13 cellular contexts compared by ENCODE assay signal in genomic region chr13:27038323-27038722, GRCh38.
DNase-seq lines count a peak whose midpoint lies in the region; ATAC-seq lines count a peak whose summit lies in the region.
"Had no signal": no experiment of that assay in that cellular context is flagged by ENCODE, and none has a peak within 500 bp of the region (broad histone marks: within the 10 kb centered on the region; RNA-seq: fewer than 3 reads in every experiment).

No MANE protein-coding gene starts in this region.

- ATAC-seq in Right ventricle myocardium superior (ENCODE audit: poor library complexity) (no peak), GM19455 (IDR thresholded peaks at IDR 0.05; ENCODE audit: unreplicated experiment) (no peak), HG02623 (IDR thresholded peaks at IDR 0.05; ENCODE audit: unreplicated experiment) (no peak)
- ATAC-seq: stimulated activated naive B cell treated with anti-CD40 and anti-IgM and Interleukin-4, amounts not matched to agents 10 μg/mL and 1 μg/mL and 100 μg/mL, for 72 hours had no signal

- intact Hi-C loops in cardiac septum (cut with DNase I): no loop called here
- intact Hi-C loops in Right ventricle myocardium superior (cut with DNase I): no loop called here

- DNase-seq in cardiac septum (ENCODE audit: low spot score) (peak; percentile 15), Right ventricle myocardium superior (no peak), astrocyte of the hippocampus (ENCODE audit: low read depth, low spot score) (peak; percentile 78), hepatic stellate cell (ENCODE audit: low spot score) (peak; percentile 70), T-helper 1 cell (no peak)
- no peak for DNase-seq in effector CD8-positive, alpha-beta T cell (lab: John Stamatoyannopoulos, UW)
- DNase-seq: 8988T; activated CD4-positive, alpha-beta memory T cell treated with anti-CD3 and anti-CD28 coated beads, Interleukin-2, amount 10 ng/mL, durations not matched to agents 7 days and 5 days; DMS79 treated with DMSO at 0.1 percent for 48 hours; NCI-H187; stimulated activated naive B cell treated with anti-CD40 and anti-IgM and Interleukin-4, amounts not matched to agents 10 μg/mL and 1 μg/mL and 100 μg/mL, for 72 hours had no signal

Comparison
In these comparisons a context has a peak if more than half of its experiments do, and no peak if none do; other contexts are left out.
1. DNase-seq: peak in cardiac septum (single experiment), astrocyte of the hippocampus (single experiment) and hepatic stellate cell (single experiment); none in Right ventricle myocardium superior (single experiment), T-helper 1 cell (0 of 5) and effector CD8-positive, alpha-beta T cell (single experiment).